8 cellular contexts compared by ENCODE assay signal in genomic region chr6:52994031-52994788, GRCh38. TPM values are rescaled to one million over a fixed set of nuclear protein-coding genes. Genes with fewer than 3 reads are reported as not detected.
A peak's percentile ranks its signal among the peaks of the same experiment; 100 is the strongest.
DNase-seq lines count a peak whose midpoint lies in the region; ATAC-seq, FAIRE-seq and TF ChIP-seq lines count a peak whose summit lies in the region.

No MANE protein-coding gene starts in this region.

- H3K9me3 Mint-ChIP-seq in activated CD4-positive, alpha-beta T cell treated with anti-CD3 and anti-CD28 coated beads, Interleukin-2, amount 10 ng/mL, durations not matched to agents 24 days and 14 days: peaks cover 7% of the 10 kb centered on the region
- no peaks in the 10 kb centered on the region for H3K9me3 Mint-ChIP-seq in activated T-helper 17 cell treated with anti-CD3 and anti-CD28 coated beads, Interleukin-2, amount 50 U/mL, for 72 hours

- no peak for TF ChIP-seq POLR2A in ovary (IDR thresholded peaks at IDR 0.05)
- TF ChIP-seq POLR2A in GM12892 (IDR thresholded peaks at IDR 0.05; ENCODE audit: low read depth, low read length): no peak

- H3K4me1 Mint-ChIP-seq in activated CD4-positive, alpha-beta T cell treated with anti-CD3 and anti-CD28 coated beads, Interleukin-2, amount 10 ng/mL, durations not matched to agents 24 days and 14 days: peaks cover 51% of the 10 kb centered on the region
- H3K4me1 Mint-ChIP-seq in activated T-helper 17 cell treated with anti-CD3 and anti-CD28 coated beads, Interleukin-2, amount 50 U/mL, for 72 hours: peaks cover 37% of the 10 kb centered on the region

- no peak for DNase-seq in activated CD4-positive, alpha-beta T cell treated with anti-CD3 and anti-CD28 coated beads, Interleukin-2, amount 10 ng/mL, durations not matched to agents 24 days and 14 days
- DNase-seq in activated CD4-positive, alpha-beta T cell treated with anti-CD3 and anti-CD28 coated beads for 4 hours: no peak
- no peak for DNase-seq in LNCaP clone FGC (ENCODE audit: low read depth)
- peak; percentile 24 to 81 (median 57) for DNase-seq in head of caudate nucleus
- DNase-seq in ovary: peak; percentile 40 to 49 (median 41)
- DNase-seq in GM12892 (ENCODE audit: insufficient read length): no peak
- DNase-seq in germinal center (ENCODE audit: low spot score): no peak

- no peaks in the 10 kb centered on the region for H3K36me3 ChIP-seq in ovary

- H3K4me1 ChIP-seq in ovary (ENCODE audit: insufficient read depth): peaks cover 3% of the 10 kb centered on the region

- H3K27ac ChIP-seq in ovary: peak overlapping the region; percentile 73 to 89

- peak overlapping the region; percentile 94 for H3K4me3 Mint-ChIP-seq in activated CD4-positive, alpha-beta T cell treated with anti-CD3 and anti-CD28 coated beads, Interleukin-2, amount 10 ng/mL, durations not matched to agents 24 days and 14 days
- peak overlapping the region; percentile 95 for H3K4me3 Mint-ChIP-seq in activated T-helper 17 cell treated with anti-CD3 and anti-CD28 coated beads, Interleukin-2, amount 50 U/mL, for 72 hours

- H3K27me3 Mint-ChIP-seq in activated CD4-positive, alpha-beta T cell treated with anti-CD3 and anti-CD28 coated beads, Interleukin-2, amount 10 ng/mL, durations not matched to agents 24 days and 14 days: peaks cover 13% of the 10 kb centered on the region
- no peaks in the 10 kb centered on the region for H3K27me3 Mint-ChIP-seq in activated T-helper 17 cell treated with anti-CD3 and anti-CD28 coated beads, Interleukin-2, amount 50 U/mL, for 72 hours

- TF ChIP-seq EP300 in ovary (IDR thresholded peaks at IDR 0.05): no peak

- no peaks in the 10 kb centered on the region for H3K27me3 ChIP-seq in ovary

- peak overlapping the region; percentile 99 for H3K27ac Mint-ChIP-seq in activated CD4-positive, alpha-beta T cell treated with anti-CD3 and anti-CD28 coated beads, Interleukin-2, amount 10 ng/mL, durations not matched to agents 24 days and 14 days
- peak overlapping the region; percentile 100 for H3K27ac Mint-ChIP-seq in activated T-helper 17 cell treated with anti-CD3 and anti-CD28 coated beads, Interleukin-2, amount 50 U/mL, for 72 hours

- no peaks in the 10 kb centered on the region for H3K9me3 ChIP-seq in ovary

- peaks cover 25% of the 10 kb centered on the region for H3K36me3 Mint-ChIP-seq in activated CD4-positive, alpha-beta T cell treated with anti-CD3 and anti-CD28 coated beads, Interleukin-2, amount 10 ng/mL, durations not matched to agents 24 days and 14 days (ENCODE audit: low read depth)
- peaks cover 31% of the 10 kb centered on the region for H3K36me3 Mint-ChIP-seq in activated T-helper 17 cell treated with anti-CD3 and anti-CD28 coated beads, Interleukin-2, amount 50 U/mL, for 72 hours (ENCODE audit: low read depth)

- WGBS in ovary, 3 donors: 3 to 6% (median 3%) methylated on average over 28 of the region's 28 CpGs

- no peak for FAIRE-seq in GM12892 (lab: Jason Lieb, UNC)

- peak overlapping the region; percentile 91 for H3K4me3 ChIP-seq in LNCaP clone FGC (ENCODE audit: low read depth, low read length)
- H3K4me3 ChIP-seq in ovary: peak overlapping the region; percentile 82

- ATAC-seq in activated T-helper 17 cell treated with anti-CD3 and anti-CD28 coated beads, Interleukin-2, amount 50 U/mL, for 72 hours (replicated peaks): no peak

- intact Hi-C loops in activated CD4-positive, alpha-beta T cell treated with anti-CD3 and anti-CD28 coated beads, Interleukin-2, amount 10 ng/mL, durations not matched to agents 24 days and 14 days (cut with micrococcal nuclease): loop anchor here (2.0 to 10.0 kb wide), 6 partner anchors 323 to 837 kb away; partner anchors contain the start of genes GCLC and TMEM14A
- intact Hi-C loops in head of caudate nucleus (cut with DNase I): loop anchor here (10.0 kb wide), 1 partner anchor 491 kb away; no protein-coding TSS in a partner anchor
- intact Hi-C loops in ovary (cut with DNase I): loop anchor here in 1 of 4 donors (2.0 kb wide), 1 partner anchor 71 kb away; the partner anchor contains the start of gene FBXO9

- TF ChIP-seq CTCF in LNCaP clone FGC (IDR thresholded peaks at IDR 0.05; ENCODE audit: control insufficient read depth, extremely low read depth, insufficient read depth) (no peak), ovary (IDR thresholded peaks at IDR 0.05) (no peak)

RNA-seq across cellular contexts. Expression of gene GSTA4, which starts 0.9 kb away (rescaled TPM):
- 28.7 and 32.1 TPM in 2 replicates for total RNA-seq in activated CD4-positive, alpha-beta T cell treated with anti-CD3 and anti-CD28 coated beads, Interleukin-2, amount 10 ng/mL, durations not matched to agents 24 days and 14 days
- total RNA-seq in activated T-helper 17 cell treated with anti-CD3 and anti-CD28 coated beads, Interleukin-2, amount 50 U/mL, for 72 hours: 1 to 10 TPM in 1 of 2 donors, under 1 TPM in 1; 0.56 to 5.2 TPM
- 10 to 100 TPM; 23.0 to 36.7 (median 29.8) TPM for total RNA-seq in ovary
- polyA plus RNA-seq in ovary: 100 to 1,000 TPM in 1 of 2 donors, 10 to 100 TPM in 1; 45.6 to 309 TPM
- 3.5 TPM for polyA plus RNA-seq in GM12892 (2012; ENCODE audit: missing spikeins)

Comparison
In these comparisons a context has a peak if more than half of its experiments do, and no peak if none do; other contexts are left out.
1. DNase-seq: peak in head of caudate nucleus (42 of 42) and ovary (5 of 5); none in activated CD4-positive, alpha-beta T cell treated with anti-CD3 and anti-CD28 coated beads, Interleukin-2, amount 10 ng/mL, durations not matched to agents 24 days and 14 days (single experiment), activated CD4-positive, alpha-beta T cell treated with anti-CD3 and anti-CD28 coated beads for 4 hours (0 of 2), LNCaP clone FGC (single experiment), GM12892 (single experiment) and germinal center (single experiment).